8 cellular contexts compared by ENCODE assay signal in genomic region chr13:21849323-21849722, GRCh38.
DNase-seq lines count a peak whose midpoint lies in the region; ATAC-seq and TF ChIP-seq lines count a peak whose summit lies in the region.

No MANE protein-coding gene starts in this region.

- intact Hi-C loops in gastrocnemius medialis (cut with DNase I; ENCODE audit: low total_unique reads): no loop called here

- H3K9me3 Mint-ChIP-seq in osteocyte (ENCODE audit: unreplicated experiment): peaks cover 23% of the 10 kb centered on the region

- H3K9me3 ChIP-seq in gastrocnemius medialis: no peaks in the 10 kb centered on the region

- H3K27ac ChIP-seq in gastrocnemius medialis: no peak overlapping the region

- ATAC-seq in GM19025 (IDR thresholded peaks at IDR 0.05; ENCODE audit: low read depth, unreplicated experiment) (peak; percentile 95), HG03521 (IDR thresholded peaks at IDR 0.05; ENCODE audit: unreplicated experiment) (peak; percentile 77), gastrocnemius medialis (no peak), HG02973 (IDR thresholded peaks at IDR 0.05; ENCODE audit: unreplicated experiment) (no peak)

- H3K36me3 Mint-ChIP-seq in osteocyte (ENCODE audit: unreplicated experiment): no peaks in the 10 kb centered on the region

- H3K4me1 Mint-ChIP-seq in osteocyte (ENCODE audit: unreplicated experiment): no peaks in the 10 kb centered on the region

- H3K27me3 Mint-ChIP-seq in osteocyte (ENCODE audit: unreplicated experiment): no peaks in the 10 kb centered on the region

- DNase-seq in DMS53 (lab: John Stamatoyannopoulos, UW) (peak; percentile 81), RPMI8226 (peak; percentile 26), fibroblast of mammary gland (ENCODE audit: low read depth) (peak; percentile 6), gastrocnemius medialis (no peak), osteocyte (ENCODE audit: extremely low spot score, unreplicated experiment) (no peak)

- no peaks in the 10 kb centered on the region for H3K4me1 ChIP-seq in gastrocnemius medialis

- no peak overlapping the region for H3K4me3 Mint-ChIP-seq in osteocyte (ENCODE audit: unreplicated experiment)

- H3K27me3 ChIP-seq in gastrocnemius medialis: no peaks in the 10 kb centered on the region

- no peak for TF ChIP-seq POLR2A in gastrocnemius medialis (IDR thresholded peaks at IDR 0.05)

- H3K4me3 ChIP-seq in fibroblast of mammary gland (ENCODE audit: control insufficient read depth, low read depth, low read length) (no peak overlapping the region), gastrocnemius medialis (no peak overlapping the region)

- TF ChIP-seq CTCF in fibroblast of mammary gland (conservative IDR thresholded peaks at IDR 0.05; ENCODE audit: control insufficient read depth, insufficient read depth, low read depth, low read length): peak; percentile 22
- TF ChIP-seq CTCF in gastrocnemius medialis (IDR thresholded peaks at IDR 0.05 in 4 of 5, conservative IDR thresholded peaks at IDR 0.05 in 1 of 5): peak in 4 of 5 experiments; percentile 10 to 39 (median 17)
- TF ChIP-seq CTCF in osteocyte (IDR thresholded peaks at IDR 0.05): no peak

- in situ Hi-C loops in gastrocnemius medialis (cut with MboI; ENCODE audit: low sequenced_read_pairs in 4 of 4): no loop called here

- no peak overlapping the region for H3K27ac Mint-ChIP-seq in osteocyte (ENCODE audit: unreplicated experiment)

- H3K36me3 ChIP-seq in gastrocnemius medialis: no peaks in the 10 kb centered on the region

Comparison
In these comparisons a context has a peak if more than half of its experiments do, and no peak if none do; other contexts are left out.
1. DNase-seq: peak in DMS53 (single experiment), RPMI8226 (single experiment) and fibroblast of mammary gland (single experiment); none in gastrocnemius medialis (0 of 2) and osteocyte (single experiment).
2. ATAC-seq: peak in GM19025 (single experiment) and HG03521 (single experiment); none in gastrocnemius medialis (0 of 2) and HG02973 (single experiment).